Comparison of ENCODE assay signal across 16 cellular contexts in the genomic region with DNA sequence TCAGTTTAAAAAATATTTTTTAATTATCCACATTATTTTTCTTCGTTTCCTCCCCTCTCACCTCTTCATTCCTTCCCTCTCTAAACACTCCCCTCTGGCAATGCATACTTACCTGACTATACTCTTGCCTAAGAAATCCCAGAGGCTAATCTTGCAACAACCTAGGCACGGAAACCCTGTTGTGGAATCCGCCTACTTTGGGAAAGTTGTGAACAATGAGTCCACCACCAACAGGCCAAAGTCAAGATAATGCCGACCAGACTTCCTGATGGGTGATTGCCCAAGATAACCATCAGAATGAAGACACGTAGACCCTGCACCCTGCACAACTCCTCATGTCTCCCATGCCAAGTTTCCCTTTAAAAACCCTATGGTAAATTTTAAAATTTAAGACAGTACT.
"Had no signal": no experiment of that assay in that cellular context is flagged by ENCODE, and none has a peak within 500 bp of the region (broad histone marks: within the 10 kb centered on the region; RNA-seq: fewer than 3 reads in every experiment).

No MANE protein-coding gene starts in this region.

- H3K27ac Mint-ChIP-seq: activated CD4-positive, alpha-beta T cell treated with anti-CD3 and anti-CD28 coated beads for 36 hours; activated CD8-positive, alpha-beta T cell treated with anti-CD3 and anti-CD28 coated beads for 36 hours; endodermal cell; memory B cell; T-cell; type B pancreatic cell had no signal

- H3K4me3 Mint-ChIP-seq: activated CD4-positive, alpha-beta T cell treated with anti-CD3 and anti-CD28 coated beads for 36 hours; activated CD8-positive, alpha-beta T cell treated with anti-CD3 and anti-CD28 coated beads for 36 hours; endodermal cell; memory B cell; T-cell; type B pancreatic cell had no signal

- H3K36me3 ChIP-seq: esophagus muscularis mucosa, sigmoid colon, WERI-Rb-1 had no signal

- H3K27me3 Mint-ChIP-seq: memory B cell, T-cell, type B pancreatic cell had no signal

- H3K4me3 ChIP-seq: body of pancreas, esophagus muscularis mucosa, sigmoid colon had no signal

- H3K4me1 Mint-ChIP-seq: memory B cell had no signal

- ATAC-seq: activated CD4-positive, alpha-beta T cell treated with anti-CD3 and anti-CD28 coated beads for 36 hours; activated CD8-positive, alpha-beta T cell treated with anti-CD3 and anti-CD28 coated beads for 36 hours; body of pancreas; left lobe of liver; T-cell had no signal

- H3K9me3 ChIP-seq: body of pancreas, esophagus muscularis mucosa, sigmoid colon had no signal

- H3K27ac ChIP-seq: body of pancreas, esophagus muscularis mucosa, sigmoid colon, WERI-Rb-1 had no signal

- DNase-seq: activated CD4-positive, alpha-beta T cell treated with anti-CD3 and anti-CD28 coated beads for 36 hours; activated CD8-positive, alpha-beta memory T cell treated with anti-CD3 and anti-CD28 coated beads, Interleukin-2, amount 50 U/mL, for 48 hours; activated CD8-positive, alpha-beta T cell treated with anti-CD3 and anti-CD28 coated beads for 36 hours; activated naive CD4-positive, alpha-beta T cell; cerebellar nuclear complex; endodermal cell; sigmoid colon; stimulated activated CD4-positive, alpha-beta T cell treated with anti-CD3 and anti-CD28 coated beads, Interleukin-2, amount 100 ng/mL, for 48 hours; stimulated activated naive CD4-positive, alpha-beta T cell treated with Interleukin-2 at 50 U/mL for 16 hours; T-cell; WERI-Rb-1 had no signal

- H3K36me3 Mint-ChIP-seq: memory B cell, T-cell, type B pancreatic cell had no signal

- H3K27me3 ChIP-seq: body of pancreas, esophagus muscularis mucosa, sigmoid colon had no signal

- H3K4me1 ChIP-seq: body of pancreas, sigmoid colon had no signal
